ENCODE assay signal across 1 cellular context in genomic region chr2:70887550-70888229, GRCh38.
TF ChIP-seq lines count a peak whose summit lies in the region.

No MANE protein-coding gene starts in this region.

TF ChIP-seq in HepG2, 621 proteins besides CTCF, POLR2A, EP300 and RAD21 (continued from another document and continues in another):
- TF ChIP-seq PPARG (CRISPR knock-in tag; conservative IDR thresholded peaks at IDR 0.05) = no peak
- 0 out of 2 replicates have a peak, but pooled peaks have one; percentile 46 for TF ChIP-seq ZNF607 (CRISPR knock-in tag; IDR thresholded peaks at IDR 0.05; ENCODE audit: borderline replicate concordance)
- TF ChIP-seq POLR2G (IDR thresholded peaks at IDR 0.05; ENCODE audit: low read depth, low read length) = peak; percentile 65; the same call in 1 of the 2 replicates
- no peak for TF ChIP-seq YEATS2 (CRISPR knock-in tag; IDR thresholded peaks at IDR 0.05; ENCODE audit: borderline replicate concordance)
- TF ChIP-seq ZMYM3 (CRISPR knock-in tag; IDR thresholded peaks at IDR 0.05) = no peak
- no peak for TF ChIP-seq HCFC1 (IDR thresholded peaks at IDR 0.05; ENCODE audit: low read depth, low read length)
- peak; percentile 62; the same call in 1 of the 2 replicates for TF ChIP-seq ZBTB7B (CRISPR knock-in tag; IDR thresholded peaks at IDR 0.05)
- no peak for TF ChIP-seq IKZF4 (CRISPR knock-in tag; IDR thresholded peaks at IDR 0.05; ENCODE audit: borderline replicate concordance, low read depth, not compliant biosample characterization)
- no peak for TF ChIP-seq ZBTB20 (CRISPR knock-in tag; IDR thresholded peaks at IDR 0.05; ENCODE audit: borderline replicate concordance, low read depth)
- peak; percentile 43 for TF ChIP-seq GABPA (IDR thresholded peaks at IDR 0.05; ENCODE audit: low read depth, low read length)
- TF ChIP-seq GABPA (CRISPR knock-in tag; IDR thresholded peaks at IDR 0.05; ENCODE audit: low read depth) = peak; percentile 66
- no peak for TF ChIP-seq ZNF124 (CRISPR knock-in tag; IDR thresholded peaks at IDR 0.05)
- 0 out of 2 replicates have a peak, but pooled peaks have one; percentile 32 for TF ChIP-seq ZSCAN12 (CRISPR knock-in tag; IDR thresholded peaks at IDR 0.05)
- peak; percentile 88 for TF ChIP-seq ZNF687 (CRISPR knock-in tag; IDR thresholded peaks at IDR 0.05)
- 0 out of 2 replicates have a peak, but pooled peaks have one; percentile 24 for TF ChIP-seq DNMT1 (CRISPR knock-in tag; IDR thresholded peaks at IDR 0.05)
- TF ChIP-seq ELK4 (CRISPR knock-in tag; IDR thresholded peaks at IDR 0.05; ENCODE audit: borderline replicate concordance) = no peak
- TF ChIP-seq ZNF639 (CRISPR knock-in tag; conservative IDR thresholded peaks at IDR 0.05) = no peak
- TF ChIP-seq ZNF180 (CRISPR knock-in tag; IDR thresholded peaks at IDR 0.05; ENCODE audit: borderline replicate concordance, low read depth) = no peak
- TF ChIP-seq NRL (CRISPR knock-in tag; IDR thresholded peaks at IDR 0.05; ENCODE audit: borderline replicate concordance) = no peak
- TF ChIP-seq ZBTB7A (CRISPR knock-in tag; IDR thresholded peaks at IDR 0.05) = peak; percentile 57; the same call in 1 of the 2 replicates
- TF ChIP-seq KDM5B (CRISPR knock-in tag; IDR thresholded peaks at IDR 0.05; ENCODE audit: borderline replicate concordance) = peak; percentile 75; the same call in 1 of the 2 replicates
- TF ChIP-seq ZNF780A (CRISPR knock-in tag; IDR thresholded peaks at IDR 0.05) = no peak
- no peak for TF ChIP-seq TRAFD1 (CRISPR knock-in tag; IDR thresholded peaks at IDR 0.05; ENCODE audit: borderline replicate concordance)
- 0 out of 2 replicates have a peak, but pooled peaks have one; percentile 66 for TF ChIP-seq PCBP1 (IDR thresholded peaks at IDR 0.05; ENCODE audit: borderline replicate concordance, low read depth, low read length)
- TF ChIP-seq MYNN (CRISPR knock-in tag; IDR thresholded peaks at IDR 0.05; ENCODE audit: low read depth) = no peak
- peak; percentile 40; the same call in 1 of the 2 replicates for TF ChIP-seq HOXA3 (CRISPR knock-in tag; IDR thresholded peaks at IDR 0.05)
- TF ChIP-seq ZNF784 (CRISPR knock-in tag; IDR thresholded peaks at IDR 0.05; ENCODE audit: borderline replicate concordance) = no peak
- no peak for TF ChIP-seq ZNF460 (CRISPR knock-in tag; IDR thresholded peaks at IDR 0.05; ENCODE audit: borderline replicate concordance)
- TF ChIP-seq ZNF331 (CRISPR knock-in tag; IDR thresholded peaks at IDR 0.05) = no peak
- TF ChIP-seq TAF1 (CRISPR knock-in tag; IDR thresholded peaks at IDR 0.05) = peak; percentile 43; the same call in 1 of the 2 replicates
- TF ChIP-seq SP5 (CRISPR knock-in tag; IDR thresholded peaks at IDR 0.05; ENCODE audit: borderline replicate concordance, low read depth) = 0 out of 2 replicates have a peak, but pooled peaks have one; percentile 32
- TF ChIP-seq HDAC2 (CRISPR knock-in tag; IDR thresholded peaks at IDR 0.05) = 0 out of 2 replicates have a peak, but pooled peaks have one; percentile 37
- no peak for TF ChIP-seq ZBTB1 (CRISPR knock-in tag; IDR thresholded peaks at IDR 0.05; ENCODE audit: borderline replicate concordance)
- peak; percentile 43; the same call in 1 of the 2 replicates for TF ChIP-seq ZBTB42 (CRISPR knock-in tag; IDR thresholded peaks at IDR 0.05)
- TF ChIP-seq ZNF691 (CRISPR knock-in tag; IDR thresholded peaks at IDR 0.05; ENCODE audit: borderline replicate concordance, low read depth) = 0 out of 2 replicates have a peak, but pooled peaks have one; percentile 35
- peak; percentile 24; the same call in 1 of the 2 replicates for TF ChIP-seq KAT8 (CRISPR knock-in tag; IDR thresholded peaks at IDR 0.05)
- TF ChIP-seq ZNF275 (CRISPR knock-in tag; IDR thresholded peaks at IDR 0.05; ENCODE audit: borderline replicate concordance) = peak; percentile 49; the same call in 1 of the 2 replicates
- TF ChIP-seq KLF16 (CRISPR knock-in tag; IDR thresholded peaks at IDR 0.05) = peak in 1 of 2 experiments; percentile 31; a peak in 1 of 4 replicates
- TF ChIP-seq ZNF225 (CRISPR knock-in tag; IDR thresholded peaks at IDR 0.05) = peak; percentile 23; the same call in 1 of the 2 replicates
- TF ChIP-seq FLYWCH1 (CRISPR knock-in tag; IDR thresholded peaks at IDR 0.05) = no peak
- TF ChIP-seq ZNF121 (CRISPR knock-in tag; IDR thresholded peaks at IDR 0.05) = no peak
- peak; percentile 55; the same call in 1 of the 2 replicates for TF ChIP-seq PHF21A (CRISPR knock-in tag; IDR thresholded peaks at IDR 0.05)
- TF ChIP-seq ZSCAN21 (CRISPR knock-in tag; IDR thresholded peaks at IDR 0.05; ENCODE audit: borderline replicate concordance) = peak; percentile 62; the same call in 1 of the 2 replicates
- 0 out of 2 replicates have a peak, but pooled peaks have one; percentile 30 for TF ChIP-seq ZNF552 (CRISPR knock-in tag; IDR thresholded peaks at IDR 0.05; ENCODE audit: borderline replicate concordance)
- TF ChIP-seq SALL1 (CRISPR knock-in tag; IDR thresholded peaks at IDR 0.05) = peak; percentile 67
- TF ChIP-seq MBNL3 (CRISPR knock-in tag; conservative IDR thresholded peaks at IDR 0.05) = no peak
- no peak for TF ChIP-seq ZNF383 (CRISPR knock-in tag; IDR thresholded peaks at IDR 0.05; ENCODE audit: borderline replicate concordance)
- TF ChIP-seq ZNF737 (CRISPR knock-in tag; IDR thresholded peaks at IDR 0.05; ENCODE audit: borderline replicate concordance) = 0 out of 2 replicates have a peak, but pooled peaks have one; percentile 17
- TF ChIP-seq ZNF788 (CRISPR knock-in tag; IDR thresholded peaks at IDR 0.05; ENCODE audit: borderline replicate concordance) = peak; percentile 47; the same call in 1 of the 2 replicates
- TF ChIP-seq SOX6 (IDR thresholded peaks at IDR 0.05) = no peak
- TF ChIP-seq SOX6 (CRISPR knock-in tag; IDR thresholded peaks at IDR 0.05) = peak; percentile 67
- TF ChIP-seq SAFB2 (CRISPR knock-in tag; IDR thresholded peaks at IDR 0.05; ENCODE audit: borderline replicate concordance, low read depth) = no peak
- peak; percentile 93 for TF ChIP-seq GABPB1 (CRISPR knock-in tag; IDR thresholded peaks at IDR 0.05)
- TF ChIP-seq RARA (CRISPR knock-in tag; IDR thresholded peaks at IDR 0.05) = 0 out of 2 replicates have a peak, but pooled peaks have one; percentile 23
- TF ChIP-seq ZBTB8A (CRISPR knock-in tag; IDR thresholded peaks at IDR 0.05; ENCODE audit: borderline replicate concordance, low read depth) = no peak
- peak; percentile 51; the same call in 1 of the 2 replicates for TF ChIP-seq ZFY (CRISPR knock-in tag; IDR thresholded peaks at IDR 0.05)
- peak; percentile 39; the same call in 1 of the 2 replicates for TF ChIP-seq KDM2A (CRISPR knock-in tag; IDR thresholded peaks at IDR 0.05; ENCODE audit: borderline replicate concordance, low read depth)
- peak; percentile 54; the same call in 1 of the 2 replicates for TF ChIP-seq TFDP2 (CRISPR knock-in tag; IDR thresholded peaks at IDR 0.05)
- TF ChIP-seq ZNF766 (CRISPR knock-in tag; IDR thresholded peaks at IDR 0.05; ENCODE audit: borderline replicate concordance) = no peak
- TF ChIP-seq ZNF768 (CRISPR knock-in tag; IDR thresholded peaks at IDR 0.05) = peak; percentile 61; the same call in 1 of the 2 replicates
